Comparison of ENCODE assay signal across 17 cellular contexts in genomic region chr4:23770011-23770410, GRCh38.
DNase-seq lines count a peak whose midpoint lies in the region; ATAC-seq, FAIRE-seq and TF ChIP-seq lines count a peak whose summit lies in the region.
"Had no signal": no experiment of that assay in that cellular context is flagged by ENCODE, and none has a peak within 500 bp of the region (broad histone marks: within the 10 kb centered on the region; RNA-seq: fewer than 3 reads in every experiment).

No MANE protein-coding gene starts in this region.

- FAIRE-seq in RCC 7860 (lab: Jason Lieb, UNC) = peak; percentile 86

- no peak overlapping the region for H3K4me3 ChIP-seq in Peyer's patch
- H3K4me3 ChIP-seq: ascending aorta had no signal

- no peaks in the 10 kb centered on the region for H3K27me3 ChIP-seq in Peyer's patch
- H3K27me3 ChIP-seq: ascending aorta, BE2C had no signal

- no peak for ATAC-seq in GM18870 (IDR thresholded peaks at IDR 0.05; ENCODE audit: unreplicated experiment)
- ATAC-seq: sciatic nerve had no signal

- no peak overlapping the region for H3K27ac ChIP-seq in Peyer's patch
- H3K27ac ChIP-seq: ascending aorta, VCaP had no signal

- no peaks in the 10 kb centered on the region for H3K9me3 ChIP-seq in Peyer's patch
- H3K9me3 ChIP-seq: ascending aorta, BE2C had no signal

- no peak for TF ChIP-seq POLR2A in Peyer's patch (IDR thresholded peaks at IDR 0.05)

- H3K4me1 ChIP-seq in Peyer's patch = no peaks in the 10 kb centered on the region
- H3K4me1 ChIP-seq: ascending aorta had no signal

- no peaks in the 10 kb centered on the region for H3K36me3 ChIP-seq in Peyer's patch
- H3K36me3 ChIP-seq: ascending aorta, BE2C had no signal

- DNase-seq in GM04503 (ENCODE audit: low read depth) (peak; percentile 1), RCC 7860 (ENCODE audit: low spot score) (peak; percentile 70), kidney tubule cell (ENCODE audit: low spot score) (peak; percentile 56), superior temporal gyrus (ENCODE audit: extremely low spot score) (peak; percentile 56), Peyer's patch (no peak)
- DNase-seq in stimulated activated CD4-positive, alpha-beta T cell treated with anti-CD3 and anti-CD28 coated beads, Interleukin-2, amount 100 ng/mL, for 24 hours = no peak
- DNase-seq: activated CD4-positive, alpha-beta T cell treated with anti-CD3 and anti-CD28 coated beads, Interleukin-2, amount 50 U/mL, for 4 hours; activated naive CD4-positive, alpha-beta T cell treated with anti-CD3 and anti-CD28 coated beads for 36 hours; BE2C; dermis blood vessel endothelial cell; H9; NCI-H1436 treated with DMSO at 0.1 percent for 48 hours; stimulated activated CD4-positive, alpha-beta T cell treated with anti-CD3 and anti-CD28 coated beads, Interleukin-1b, Interleukin-23, amount 100 ng/mL, for 48 hours had no signal

- TF ChIP-seq CTCF in Peyer's patch (IDR thresholded peaks at IDR 0.05) = no peak

Comparison
In these comparisons a context has a peak if more than half of its experiments do, and no peak if none do; other contexts are left out.
1. DNase-seq: peak in GM04503 (single experiment), RCC 7860 (single experiment), kidney tubule cell (single experiment) and superior temporal gyrus (single experiment); none in Peyer's patch (0 of 3) and stimulated activated CD4-positive, alpha-beta T cell treated with anti-CD3 and anti-CD28 coated beads, Interleukin-2, amount 100 ng/mL, for 24 hours (0 of 2).